In the genomic region with DNA sequence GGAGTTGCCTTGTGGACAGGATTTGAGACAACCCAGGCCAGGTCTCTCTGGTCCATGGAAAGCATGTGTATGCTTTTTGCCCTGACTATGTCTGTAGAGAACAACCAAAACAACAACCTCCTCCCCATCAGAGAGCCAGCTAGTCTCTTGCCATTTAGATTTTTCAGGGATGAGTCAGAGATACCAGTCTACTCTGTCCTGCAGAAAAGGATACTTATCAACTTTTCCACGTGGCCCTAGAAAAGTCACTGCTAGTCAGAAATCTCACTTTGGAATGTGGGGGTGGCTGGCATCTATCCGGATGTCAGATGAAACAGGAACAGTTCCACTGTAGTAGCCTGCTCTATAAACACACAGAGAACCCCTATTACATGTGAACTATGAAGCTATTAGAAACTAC, we compare ENCODE assay signal across 2 cellular contexts.
TF ChIP-seq lines count a peak whose summit lies in the region.
"Not testable (repeated sequence)": the region's sequence is repeated elsewhere in the genome, so short reads cannot be mapped to it uniquely, and the experiment has no call there.

No MANE protein-coding gene starts in this region.

TF ChIP-seq in K562, 482 proteins besides CTCF, POLR2A, EP300 and RAD21:
- TF ChIP-seq KDM1A (IDR thresholded peaks at IDR 0.05) (peak; percentile 32 to 55; a peak in 2 of 4 replicates), JUND (IDR thresholded peaks at IDR 0.05; ENCODE audit: borderline replicate concordance, low read depth, low read length) (peak; percentile 57; the same call in 1 of the 2 replicates), FOSL1 (tag; conservative IDR thresholded peaks at IDR 0.05) (peak; percentile 56), TEAD4 (IDR thresholded peaks at IDR 0.05; ENCODE audit: low read length) (0 out of 2 replicates have a peak, but pooled peaks have one; percentile 25), EGR1 (conservative IDR thresholded peaks at IDR 0.05) (peak; percentile 52), ARID1B (IDR thresholded peaks at IDR 0.05) (peak; percentile 20; the same call in 1 of the 2 replicates), CBFA2T3 (IDR thresholded peaks at IDR 0.05) (peak; percentile 31; the same call in 1 of the 2 replicates)
- TF ChIP-seq, protein P1, sequence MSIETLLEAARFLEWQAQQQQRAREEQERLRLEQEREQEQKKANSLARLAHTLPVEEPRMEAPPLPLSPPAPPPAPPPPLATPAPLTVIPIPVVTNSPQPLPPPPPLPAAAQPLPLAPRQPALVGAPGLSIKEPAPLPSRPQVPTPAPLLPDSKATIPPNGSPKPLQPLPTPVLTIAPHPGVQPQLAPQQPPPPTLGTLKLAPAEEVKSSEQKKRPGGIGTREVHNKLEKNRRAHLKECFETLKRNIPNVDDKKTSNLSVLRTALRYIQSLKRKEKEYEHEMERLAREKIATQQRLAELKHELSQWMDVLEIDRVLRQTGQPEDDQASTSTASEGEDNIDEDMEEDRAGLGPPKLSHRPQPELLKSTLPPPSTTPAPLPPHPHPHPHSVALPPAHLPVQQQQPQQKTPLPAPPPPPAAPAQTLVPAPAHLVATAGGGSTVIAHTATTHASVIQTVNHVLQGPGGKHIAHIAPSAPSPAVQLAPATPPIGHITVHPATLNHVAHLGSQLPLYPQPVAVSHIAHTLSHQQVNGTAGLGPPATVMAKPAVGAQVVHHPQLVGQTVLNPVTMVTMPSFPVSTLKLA (conservative IDR thresholded peaks at IDR 0.05) = peak; percentile 28 to 54; a peak in 2 of 4 replicates
- not testable (repeated sequence) for TF ChIP-seq JUND (tag; IDR thresholded peaks at IDR 0.05; ENCODE audit: borderline replicate concordance, low read depth, low read length); TEAD4 (CRISPR knock-in tag; IDR thresholded peaks at IDR 0.05; ENCODE audit: borderline replicate concordance)
- TF ChIP-seq, protein P2, sequence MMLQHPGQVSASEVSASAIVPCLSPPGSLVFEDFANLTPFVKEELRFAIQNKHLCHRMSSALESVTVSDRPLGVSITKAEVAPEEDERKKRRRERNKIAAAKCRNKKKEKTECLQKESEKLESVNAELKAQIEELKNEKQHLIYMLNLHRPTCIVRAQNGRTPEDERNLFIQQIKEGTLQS (IDR thresholded peaks at IDR 0.05) = peak; percentile 24; the same call in 1 of the 2 replicates
- TF ChIP-seq, protein P2 (CRISPR knock-in tag; conservative IDR thresholded peaks at IDR 0.05) = not testable (repeated sequence)

TF ChIP-seq in HepG2, 621 proteins besides CTCF, POLR2A, EP300 and RAD21:
- TF ChIP-seq FOSL2 (CRISPR knock-in tag; IDR thresholded peaks at IDR 0.05) = peak; percentile 41; the same call in 1 of the 2 replicates
